In the genomic region with DNA sequence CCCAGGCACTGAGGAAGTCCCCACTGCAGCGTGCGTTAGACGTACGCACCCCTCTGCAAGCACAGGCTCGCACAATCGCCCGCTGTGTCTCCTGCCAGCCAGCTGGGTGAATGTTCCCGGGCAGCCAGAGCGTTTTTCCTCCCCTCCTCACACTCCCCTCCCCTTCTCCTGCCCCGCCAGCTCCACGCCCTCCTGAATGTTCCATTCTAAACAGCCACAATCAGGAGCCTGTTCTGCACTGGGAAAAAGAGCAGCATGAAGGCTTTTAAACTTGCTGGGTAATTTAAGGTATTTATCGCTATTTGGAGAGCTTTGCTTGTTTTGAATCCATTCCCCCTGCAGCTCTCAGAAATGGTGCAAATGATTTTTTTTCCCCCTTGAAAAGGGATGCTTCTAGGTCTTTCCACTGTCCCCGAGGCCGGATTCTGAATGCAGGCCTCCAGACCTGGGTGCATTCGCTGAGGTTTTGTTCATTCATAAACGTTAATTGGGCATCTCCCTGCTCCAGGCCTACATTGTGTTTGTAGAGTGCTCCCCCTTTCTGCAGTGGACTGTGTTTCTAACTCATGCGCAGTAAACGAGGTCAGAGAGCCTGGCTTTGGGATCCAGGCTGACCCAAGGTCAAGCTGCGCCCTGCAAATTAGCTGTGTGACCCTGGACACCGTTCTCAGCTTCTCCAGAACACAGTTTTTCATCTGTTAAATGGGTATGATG, we compare ENCODE assay signal across 8 cellular contexts.
DNase-seq lines count a peak whose midpoint lies in the region; ATAC-seq, FAIRE-seq and TF ChIP-seq lines count a peak whose summit lies in the region.

No MANE protein-coding gene starts in this region.

- in situ Hi-C loops in astrocyte of the cerebellum (cut with HindIII; ENCODE audit: low sequenced_read_pairs) = no loop called here

- H3K36me3 ChIP-seq in kidney (ENCODE audit: control insufficient read depth in 1 of 2, insufficient read depth in 2 of 2, low read length in 2 of 2) = no peaks in the 10 kb centered on the region
- no peaks in the 10 kb centered on the region for H3K36me3 ChIP-seq in suprapubic skin

- DNase-seq in activated T-cell treated with anti-CD3 and anti-CD28 coated beads, Interleukin-2, amount 50 U/mL, for 24 hours = no peak
- no peak for DNase-seq in activated T-cell treated with anti-CD3 and anti-CD28 coated beads, Interleukin-2, amount 50 U/mL, for 72 hours
- DNase-seq in astrocyte of the cerebellum (ENCODE audit: low read depth) (no peak), kidney (peak; percentile 81), suprapubic skin (ENCODE audit: low spot score in 2 of 2) (peak in 1 of 2 donors; percentile 75), SIG-M5 treated with dmso at 0.1 percent for 504 hours (lab: John Stamatoyannopoulos, UW; ENCODE audit: unreplicated experiment) (no peak)
- DNase-seq in activated CD4-positive, CD25-positive, alpha-beta regulatory T cell treated with anti-CD3 and anti-CD28 coated beads, Interleukin-2, amount 50 U/mL, for 72 hours = no peak

- H3K9me3 Mint-ChIP-seq in activated T-cell treated with anti-CD3 and anti-CD28 coated beads, Interleukin-2, amount 50 U/mL, for 24 hours = no peaks in the 10 kb centered on the region
- no peaks in the 10 kb centered on the region for H3K9me3 Mint-ChIP-seq in activated T-cell treated with anti-CD3 and anti-CD28 coated beads, Interleukin-2, amount 50 U/mL, for 72 hours

- TF ChIP-seq CTCF in astrocyte of the cerebellum (IDR thresholded peaks at IDR 0.05; ENCODE audit: low read depth, low read length, missing control alignments) (peak; percentile 25), kidney (IDR thresholded peaks at IDR 0.05; ENCODE audit: borderline replicate concordance, extremely low read depth, insufficient read depth) (peak; percentile 24), suprapubic skin (IDR thresholded peaks at IDR 0.05) (no peak)

- no peaks in the 10 kb centered on the region for H3K27me3 ChIP-seq in suprapubic skin

- WGBS in suprapubic skin = 21% methylated on average over 20 of the region's 20 CpGs

- no peak for TF ChIP-seq EP300 in suprapubic skin (IDR thresholded peaks at IDR 0.05)

- no peak for ATAC-seq in activated T-cell treated with anti-CD3 and anti-CD28 coated beads, Interleukin-2, amount 50 U/mL, for 72 hours (replicated peaks in 1 of 2)
- no peak for ATAC-seq in HG03045 (IDR thresholded peaks at IDR 0.05; ENCODE audit: unreplicated experiment)

- peaks cover 5% of the 10 kb centered on the region for H3K36me3 Mint-ChIP-seq in activated T-cell treated with anti-CD3 and anti-CD28 coated beads, Interleukin-2, amount 50 U/mL, for 24 hours (ENCODE audit: low read depth)
- no peaks in the 10 kb centered on the region for H3K36me3 Mint-ChIP-seq in activated T-cell treated with anti-CD3 and anti-CD28 coated beads, Interleukin-2, amount 50 U/mL, for 72 hours (ENCODE audit: insufficient read depth in 2 of 2)

- FAIRE-seq in kidney (lab: Jason Lieb, UNC) = no peak

- H3K27ac ChIP-seq in kidney (ENCODE audit: low read depth in 2 of 2, low read length in 2 of 2) (no peak overlapping the region), suprapubic skin (peak overlapping the region; percentile 49)

- peak overlapping the region; percentile 40 for H3K27ac Mint-ChIP-seq in activated T-cell treated with anti-CD3 and anti-CD28 coated beads, Interleukin-2, amount 50 U/mL, for 24 hours
- H3K27ac Mint-ChIP-seq in activated T-cell treated with anti-CD3 and anti-CD28 coated beads, Interleukin-2, amount 50 U/mL, for 72 hours = no peak overlapping the region

- peaks cover 24 to 40% of the 10 kb centered on the region in 2 donors for H3K4me1 ChIP-seq in kidney (ENCODE audit: control insufficient read depth in 1 of 2, insufficient read depth in 1 of 2, low read depth in 1 of 2, low read length in 2 of 2)
- peaks cover 62% of the 10 kb centered on the region for H3K4me1 ChIP-seq in suprapubic skin

- H3K9ac ChIP-seq in kidney (ENCODE audit: low read length in 2 of 2) = no peak overlapping the region

- no peak overlapping the region for H3K4me3 ChIP-seq in astrocyte of the cerebellum (ENCODE audit: low read depth, low read length)
- no peak overlapping the region for H3K4me3 ChIP-seq in kidney (ENCODE audit: low read length in 2 of 2)
- H3K4me3 ChIP-seq in suprapubic skin = no peak overlapping the region

- peaks cover 81% of the 10 kb centered on the region for H3K4me1 Mint-ChIP-seq in activated T-cell treated with anti-CD3 and anti-CD28 coated beads, Interleukin-2, amount 50 U/mL, for 24 hours (ENCODE audit: low read depth)
- peaks cover 64% of the 10 kb centered on the region for H3K4me1 Mint-ChIP-seq in activated T-cell treated with anti-CD3 and anti-CD28 coated beads, Interleukin-2, amount 50 U/mL, for 72 hours (ENCODE audit: low read depth)

- intact Hi-C loops in kidney (cut with DNase I) = no loop called here

- H3K27me3 Mint-ChIP-seq in activated T-cell treated with anti-CD3 and anti-CD28 coated beads, Interleukin-2, amount 50 U/mL, for 24 hours = no peaks in the 10 kb centered on the region
- H3K27me3 Mint-ChIP-seq in activated T-cell treated with anti-CD3 and anti-CD28 coated beads, Interleukin-2, amount 50 U/mL, for 72 hours (ENCODE audit: low read depth) = no peaks in the 10 kb centered on the region

- no peak overlapping the region for H3K4me3 Mint-ChIP-seq in activated T-cell treated with anti-CD3 and anti-CD28 coated beads, Interleukin-2, amount 50 U/mL, for 24 hours
- H3K4me3 Mint-ChIP-seq in activated T-cell treated with anti-CD3 and anti-CD28 coated beads, Interleukin-2, amount 50 U/mL, for 72 hours = no peak overlapping the region

- no peak for TF ChIP-seq POLR2A in suprapubic skin (IDR thresholded peaks at IDR 0.05)

- H3K9me3 ChIP-seq in kidney (ENCODE audit: control insufficient read depth in 1 of 2, low read length in 2 of 2) = no peaks in the 10 kb centered on the region
- no peaks in the 10 kb centered on the region for H3K9me3 ChIP-seq in suprapubic skin

Comparison
In these comparisons a context has a peak if more than half of its experiments do, and no peak if none do; other contexts are left out.
1. CTCF ChIP-seq: peak in astrocyte of the cerebellum (single experiment) and kidney (single experiment); none in suprapubic skin (0 of 2).